Comparison of ENCODE assay signal across 30 cellular contexts in the genomic region with DNA sequence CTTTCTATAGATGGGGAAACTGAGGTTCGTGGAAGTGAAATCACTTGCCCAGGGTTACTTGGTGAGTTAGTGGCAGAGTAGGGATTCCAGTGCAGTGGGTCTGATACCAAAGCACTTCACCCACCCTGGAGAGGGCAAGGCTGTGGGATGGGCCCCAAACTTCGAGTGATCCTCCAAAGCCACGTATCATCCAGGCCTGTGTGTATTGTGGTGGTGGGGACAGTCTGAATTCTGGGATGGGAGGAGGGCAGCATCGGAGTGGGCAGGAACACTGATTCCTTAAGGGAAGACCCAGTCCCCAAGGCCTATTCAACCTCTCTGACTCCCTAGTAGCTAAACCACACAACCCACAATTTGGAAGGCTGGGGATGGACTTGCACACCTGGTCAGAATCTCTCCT. TPM values are rescaled to one million over a fixed set of nuclear protein-coding genes. Genes with fewer than 3 reads are reported as not detected.
DNase-seq lines count a peak whose midpoint lies in the region; ATAC-seq and TF ChIP-seq lines count a peak whose summit lies in the region.
"Had no signal": no experiment of that assay in that cellular context is flagged by ENCODE, and none has a peak within 500 bp of the region (broad histone marks: within the 10 kb centered on the region; RNA-seq: fewer than 3 reads in every experiment).

No MANE protein-coding gene starts in this region.

- H3K36me3 Mint-ChIP-seq in T-helper 17 cell (ENCODE audit: low read depth): peaks cover 2% of the 10 kb centered on the region

- H3K79me2 ChIP-seq in osteoblast (ENCODE audit: insufficient read depth, low read length): no peaks in the 10 kb centered on the region

- DNase-seq in T-helper 17 cell (no peak), coronary artery (ENCODE audit: low spot score) (peak; percentile 45), osteoblast (ENCODE audit: insufficient read length, low spot score, missing footprints) (peak; percentile 49), GDM1 (lab: John Stamatoyannopoulos, UW) (no peak), HAP-1 (ENCODE audit: low spot score in 2 of 2) (no peak), hepatic stellate cell (ENCODE audit: low spot score) (no peak)
- no peak for DNase-seq in activated naive CD4-positive, alpha-beta T cell (lab: John Stamatoyannopoulos, UW)
- DNase-seq: DMS 273 treated with DMSO at 0.1 percent for 48 hours, DMS79, EL, GF-D8, Karpas-422, NCI-H1092, NCI-H1417 treated with DMSO at 0.1 percent for 48 hours, NCI-H187, NCI-H2081 treated with DMSO at 0.1 percent for 48 hours, NCI-H2171, NCI-H226, NCI-H510A, NCI-H69, SHP77 treated with DMSO at 0.1 percent for 48 hours had no signal

- no peak overlapping the region for H3K4me3 ChIP-seq in coronary artery
- H3K4me3 ChIP-seq in osteoblast (ENCODE audit: insufficient read depth, low read length): no peak overlapping the region
- no peak overlapping the region for H3K4me3 ChIP-seq in HAP-1

- no peaks in the 10 kb centered on the region for H4K20me1 ChIP-seq in osteoblast (ENCODE audit: insufficient read depth, low read length)

- H2AFZ ChIP-seq in osteoblast (ENCODE audit: low read length): no peak overlapping the region

- no peak for TF ChIP-seq CTCF in coronary artery (IDR thresholded peaks at IDR 0.05)
- no peak for TF ChIP-seq CTCF in osteoblast (IDR thresholded peaks at IDR 0.05; ENCODE audit: extremely low read depth, low read depth, low read length)

- H3K36me3 ChIP-seq in osteoblast (ENCODE audit: insufficient read depth, low read length): no peaks in the 10 kb centered on the region
- H3K36me3 ChIP-seq in HAP-1 (replicated peaks): no peaks in the 10 kb centered on the region

- no peak for ATAC-seq in T-helper 17 cell
- ATAC-seq: HepG2, Panc1 had no signal

- H3K4me2 ChIP-seq in osteoblast (ENCODE audit: insufficient read depth, low read length): no peak overlapping the region

- H3K27me3 ChIP-seq in osteoblast (ENCODE audit: insufficient read depth, low read length): no peaks in the 10 kb centered on the region
- no peaks in the 10 kb centered on the region for H3K27me3 ChIP-seq in HAP-1 (ENCODE audit: low read depth)

- H3K9me3 ChIP-seq in T-helper 17 cell (ENCODE audit: control insufficient read depth, low read length, poor library complexity, severe bottlenecking): no peaks in the 10 kb centered on the region
- H3K9me3 ChIP-seq in osteoblast (ENCODE audit: low read depth, low read length): no peaks in the 10 kb centered on the region
- no peaks in the 10 kb centered on the region for H3K9me3 ChIP-seq in HAP-1

- in situ Hi-C loops in HAP-1 (cut with MboI; ENCODE audit: low sequenced_read_pairs): no loop called here

- no peak overlapping the region for H3K4me3 Mint-ChIP-seq in T-helper 17 cell
- H3K4me3 Mint-ChIP-seq: B cell; CD8-positive, alpha-beta memory T cell had no signal

- H3K27me3 Mint-ChIP-seq in T-helper 17 cell: peaks cover 7% of the 10 kb centered on the region
- H3K27me3 Mint-ChIP-seq: B cell had no signal

- peak overlapping the region; percentile 9 for H3K27ac Mint-ChIP-seq in T-helper 17 cell
- H3K27ac Mint-ChIP-seq: B cell had no signal

- no peaks in the 10 kb centered on the region for H3K4me1 ChIP-seq in osteoblast (ENCODE audit: insufficient read depth, low read length)
- no peaks in the 10 kb centered on the region for H3K4me1 ChIP-seq in HAP-1

- H3K4me1 Mint-ChIP-seq in T-helper 17 cell: peaks cover 15% of the 10 kb centered on the region
- H3K4me1 Mint-ChIP-seq: CD8-positive, alpha-beta memory T cell had no signal

- H3K27ac ChIP-seq in coronary artery (no peak overlapping the region), osteoblast (ENCODE audit: low read depth, low read length) (no peak overlapping the region)
- H3K27ac ChIP-seq: C4-2B, RWPE1 had no signal

RNA-seq across cellular contexts. Expression of a gene that starts 11.6 kb away (rescaled TPM):
- total RNA-seq in T-helper 17 cell (1 to 10 TPM; 2.0 to 2.4 TPM), osteoblast (not detected in 2 replicates)
- total RNA-seq: A673, HepG2, HT1080 had no signal

RNA-seq across cellular contexts. Expression of a gene that starts 41.1 kb away (rescaled TPM):
- total RNA-seq in T-helper 17 cell: under 1 TPM in 1 of 2 donors, not detected in 1; 0.62 TPM
- not detected in 2 replicates for total RNA-seq in osteoblast
- total RNA-seq: B cell, HepG2, OCI-LY7 had no signal

Comparison
In these comparisons a context has a peak if more than half of its experiments do, and no peak if none do; other contexts are left out.
1. DNase-seq: peak in coronary artery (single experiment) and osteoblast (single experiment); none in T-helper 17 cell (0 of 3), GDM1 (single experiment), HAP-1 (0 of 2), activated naive CD4-positive, alpha-beta T cell (0 of 4) and hepatic stellate cell (single experiment).